1 cellular context compared by ENCODE assay signal in the genomic region with DNA sequence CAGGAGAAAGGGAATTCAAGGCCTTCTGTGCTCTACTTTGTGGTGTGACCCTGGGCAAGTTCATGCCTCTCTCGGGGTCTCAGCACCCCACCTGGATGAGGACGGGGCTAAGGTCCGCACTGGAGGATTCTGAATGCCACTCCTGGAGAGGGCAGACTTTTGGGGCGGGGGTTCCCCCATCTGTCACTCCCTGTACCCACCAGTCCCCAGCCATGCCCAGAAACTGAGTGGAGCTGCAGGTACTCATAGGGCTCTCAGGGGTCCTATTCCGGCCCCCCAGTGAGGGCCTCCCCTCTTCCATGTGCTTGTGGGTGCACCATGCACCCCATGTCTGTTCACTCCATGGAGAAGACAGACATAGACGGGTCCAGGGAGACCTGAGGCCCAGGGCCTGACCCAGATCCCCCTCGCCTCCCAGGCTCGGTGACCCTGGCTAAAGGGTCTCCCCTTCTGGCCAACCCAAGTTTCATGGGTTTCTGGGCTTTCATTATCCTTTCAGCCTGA.
TF ChIP-seq lines count a peak whose summit lies in the region.

No MANE protein-coding gene starts in this region.

TF ChIP-seq in WTC11, 78 proteins besides CTCF, POLR2A, EP300 and RAD21 (continued from another document):
- TF ChIP-seq, protein P1, sequence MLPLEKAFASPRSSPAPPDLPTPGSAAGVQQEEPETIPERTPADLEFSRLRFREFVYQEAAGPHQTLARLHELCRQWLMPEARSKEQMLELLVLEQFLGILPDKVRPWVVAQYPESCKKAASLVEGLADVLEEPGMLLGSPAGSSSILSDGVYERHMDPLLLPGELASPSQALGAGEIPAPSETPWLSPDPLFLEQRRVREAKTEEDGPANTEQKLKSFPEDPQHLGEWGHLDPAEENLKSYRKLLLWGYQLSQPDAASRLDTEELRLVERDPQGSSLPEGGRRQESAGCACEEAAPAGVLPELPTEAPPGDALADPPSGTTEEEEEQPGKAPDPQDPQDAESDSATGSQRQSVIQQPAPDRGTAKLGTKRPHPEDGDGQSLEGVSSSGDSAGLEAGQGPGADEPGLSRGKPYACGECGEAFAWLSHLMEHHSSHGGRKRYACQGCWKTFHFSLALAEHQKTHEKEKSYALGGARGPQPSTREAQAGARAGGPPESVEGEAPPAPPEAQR (CRISPR knock-in tag; IDR thresholded peaks at IDR 0.05) = no peak
- TF ChIP-seq SMAD4 (CRISPR knock-in tag; IDR thresholded peaks at IDR 0.05) (no peak), FOXP1 (CRISPR knock-in tag; IDR thresholded peaks at IDR 0.05; ENCODE audit: borderline replicate concordance) (no peak), HMGA2 (CRISPR knock-in tag; IDR thresholded peaks at IDR 0.05) (no peak), CREM (CRISPR knock-in tag; IDR thresholded peaks at IDR 0.05) (no peak), ZNF416 (CRISPR knock-in tag; IDR thresholded peaks at IDR 0.05) (no peak)
- TF ChIP-seq, protein P2, sequence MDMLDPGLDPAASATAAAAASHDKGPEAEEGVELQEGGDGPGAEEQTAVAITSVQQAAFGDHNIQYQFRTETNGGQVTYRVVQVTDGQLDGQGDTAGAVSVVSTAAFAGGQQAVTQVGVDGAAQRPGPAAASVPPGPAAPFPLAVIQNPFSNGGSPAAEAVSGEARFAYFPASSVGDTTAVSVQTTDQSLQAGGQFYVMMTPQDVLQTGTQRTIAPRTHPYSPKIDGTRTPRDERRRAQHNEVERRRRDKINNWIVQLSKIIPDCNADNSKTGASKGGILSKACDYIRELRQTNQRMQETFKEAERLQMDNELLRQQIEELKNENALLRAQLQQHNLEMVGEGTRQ (CRISPR knock-in tag; IDR thresholded peaks at IDR 0.05) = no peak
- TF ChIP-seq, protein P3, sequence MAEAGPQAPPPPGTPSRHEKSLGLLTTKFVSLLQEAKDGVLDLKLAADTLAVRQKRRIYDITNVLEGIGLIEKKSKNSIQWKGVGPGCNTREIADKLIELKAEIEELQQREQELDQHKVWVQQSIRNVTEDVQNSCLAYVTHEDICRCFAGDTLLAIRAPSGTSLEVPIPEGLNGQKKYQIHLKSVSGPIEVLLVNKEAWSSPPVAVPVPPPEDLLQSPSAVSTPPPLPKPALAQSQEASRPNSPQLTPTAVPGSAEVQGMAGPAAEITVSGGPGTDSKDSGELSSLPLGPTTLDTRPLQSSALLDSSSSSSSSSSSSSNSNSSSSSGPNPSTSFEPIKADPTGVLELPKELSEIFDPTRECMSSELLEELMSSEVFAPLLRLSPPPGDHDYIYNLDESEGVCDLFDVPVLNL (CRISPR knock-in tag; IDR thresholded peaks at IDR 0.05; ENCODE audit: borderline replicate concordance, low read depth) = no peak
- TF ChIP-seq, protein P4, sequence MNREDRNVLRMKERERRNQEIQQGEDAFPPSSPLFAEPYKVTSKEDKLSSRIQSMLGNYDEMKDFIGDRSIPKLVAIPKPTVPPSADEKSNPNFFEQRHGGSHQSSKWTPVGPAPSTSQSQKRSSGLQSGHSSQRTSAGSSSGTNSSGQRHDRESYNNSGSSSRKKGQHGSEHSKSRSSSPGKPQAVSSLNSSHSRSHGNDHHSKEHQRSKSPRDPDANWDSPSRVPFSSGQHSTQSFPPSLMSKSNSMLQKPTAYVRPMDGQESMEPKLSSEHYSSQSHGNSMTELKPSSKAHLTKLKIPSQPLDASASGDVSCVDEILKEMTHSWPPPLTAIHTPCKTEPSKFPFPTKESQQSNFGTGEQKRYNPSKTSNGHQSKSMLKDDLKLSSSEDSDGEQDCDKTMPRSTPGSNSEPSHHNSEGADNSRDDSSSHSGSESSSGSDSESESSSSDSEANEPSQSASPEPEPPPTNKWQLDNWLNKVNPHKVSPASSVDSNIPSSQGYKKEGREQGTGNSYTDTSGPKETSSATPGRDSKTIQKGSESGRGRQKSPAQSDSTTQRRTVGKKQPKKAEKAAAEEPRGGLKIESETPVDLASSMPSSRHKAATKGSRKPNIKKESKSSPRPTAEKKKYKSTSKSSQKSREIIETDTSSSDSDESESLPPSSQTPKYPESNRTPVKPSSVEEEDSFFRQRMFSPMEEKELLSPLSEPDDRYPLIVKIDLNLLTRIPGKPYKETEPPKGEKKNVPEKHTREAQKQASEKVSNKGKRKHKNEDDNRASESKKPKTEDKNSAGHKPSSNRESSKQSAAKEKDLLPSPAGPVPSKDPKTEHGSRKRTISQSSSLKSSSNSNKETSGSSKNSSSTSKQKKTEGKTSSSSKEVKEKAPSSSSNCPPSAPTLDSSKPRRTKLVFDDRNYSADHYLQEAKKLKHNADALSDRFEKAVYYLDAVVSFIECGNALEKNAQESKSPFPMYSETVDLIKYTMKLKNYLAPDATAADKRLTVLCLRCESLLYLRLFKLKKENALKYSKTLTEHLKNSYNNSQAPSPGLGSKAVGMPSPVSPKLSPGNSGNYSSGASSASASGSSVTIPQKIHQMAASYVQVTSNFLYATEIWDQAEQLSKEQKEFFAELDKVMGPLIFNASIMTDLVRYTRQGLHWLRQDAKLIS (CRISPR knock-in tag; IDR thresholded peaks at IDR 0.05; ENCODE audit: borderline replicate concordance) = no peak
- TF ChIP-seq, protein P5, sequence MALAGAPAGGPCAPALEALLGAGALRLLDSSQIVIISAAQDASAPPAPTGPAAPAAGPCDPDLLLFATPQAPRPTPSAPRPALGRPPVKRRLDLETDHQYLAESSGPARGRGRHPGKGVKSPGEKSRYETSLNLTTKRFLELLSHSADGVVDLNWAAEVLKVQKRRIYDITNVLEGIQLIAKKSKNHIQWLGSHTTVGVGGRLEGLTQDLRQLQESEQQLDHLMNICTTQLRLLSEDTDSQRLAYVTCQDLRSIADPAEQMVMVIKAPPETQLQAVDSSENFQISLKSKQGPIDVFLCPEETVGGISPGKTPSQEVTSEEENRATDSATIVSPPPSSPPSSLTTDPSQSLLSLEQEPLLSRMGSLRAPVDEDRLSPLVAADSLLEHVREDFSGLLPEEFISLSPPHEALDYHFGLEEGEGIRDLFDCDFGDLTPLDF (CRISPR knock-in tag; IDR thresholded peaks at IDR 0.05) = no peak
